In the genomic region with DNA sequence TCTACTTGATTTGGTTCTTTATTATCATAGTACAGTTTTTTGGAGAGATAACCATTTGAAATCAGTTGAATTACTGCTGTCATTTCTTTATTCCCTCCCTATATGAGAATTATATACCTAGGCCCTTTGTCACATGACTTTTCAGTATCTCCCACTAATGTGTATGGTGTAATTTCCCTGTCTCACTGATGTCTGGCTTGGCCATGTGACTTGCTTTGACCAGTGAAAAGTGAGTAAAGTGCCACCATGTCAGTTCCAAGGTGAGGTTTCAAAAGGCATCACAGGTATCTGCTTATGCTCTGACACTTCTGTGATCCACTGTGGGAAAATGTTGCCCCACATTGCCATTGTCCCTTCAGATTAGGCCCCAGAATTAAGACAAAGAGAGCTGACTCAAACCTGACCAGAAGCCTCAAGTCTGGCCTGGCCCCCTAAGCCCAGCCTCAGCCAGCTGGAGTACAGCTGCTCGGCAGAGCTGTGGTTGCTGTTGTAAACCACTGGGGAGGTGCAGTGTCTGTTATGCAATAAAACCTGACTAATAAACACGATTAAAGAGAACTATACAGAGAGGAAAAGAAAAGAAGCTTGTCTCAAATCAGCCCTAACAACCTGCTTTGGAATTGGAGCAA, we compare ENCODE assay signal across 8 cellular contexts. TPM values are rescaled to one million over a fixed set of nuclear protein-coding genes. Genes with fewer than 3 reads are reported as not detected.
DNase-seq lines count a peak whose midpoint lies in the region; ATAC-seq and TF ChIP-seq lines count a peak whose summit lies in the region.

No MANE protein-coding gene starts in this region.

- TF ChIP-seq CTCF in BJ (IDR thresholded peaks at IDR 0.05; ENCODE audit: insufficient read depth, low read depth, low read length) (no peak), epithelial cell of esophagus (IDR thresholded peaks at IDR 0.05; ENCODE audit: insufficient read depth, low read depth, low read length, missing control alignments) (no peak), MM.1S (IDR thresholded peaks at IDR 0.05; ENCODE audit: low read length) (no peak)

- CTCF ChIA-PET in BJ (lab: Yijun Ruan, JAX): interaction anchor here (0.8 to 1.3 kb wide), 3 partner anchors 12 to 18 kb away, joined by 3 to 4 read pairs (median 3); no protein-coding TSS in a partner anchor

- H4K20me1 ChIP-seq in MM.1S (ENCODE audit: insufficient read depth, low read length): no peaks in the 10 kb centered on the region

- peaks cover 2% of the 10 kb centered on the region; the same call in 1 of the 2 replicates for H3K36me3 ChIP-seq in BJ (ENCODE audit: control insufficient read depth, insufficient read depth, low read length)
- H3K36me3 ChIP-seq in skeletal muscle tissue (ENCODE audit: control insufficient read depth in 3 of 3, insufficient read depth in 3 of 3, low read length in 3 of 3): peaks cover 5 to 32% (median 25%) of the 10 kb centered on the region in 3 donors
- peaks cover 1% of the 10 kb centered on the region; the same call in 1 of the 2 replicates for H3K36me3 ChIP-seq in MM.1S (replicated peaks; ENCODE audit: insufficient read depth, low read length)

- H3K9ac ChIP-seq in skeletal muscle tissue (ENCODE audit: low read depth in 1 of 3, low read length in 3 of 3) (no peak overlapping the region), MM.1S (ENCODE audit: low read length) (no peak overlapping the region)

- H3K27me3 ChIP-seq in BJ (ENCODE audit: control insufficient read depth, insufficient read depth, low read length): no peaks in the 10 kb centered on the region
- no peaks in the 10 kb centered on the region for H3K27me3 ChIP-seq in skeletal muscle tissue (ENCODE audit: control insufficient read depth in 3 of 3, insufficient read depth in 3 of 3, low read length in 3 of 3)
- no peaks in the 10 kb centered on the region for H3K27me3 ChIP-seq in MM.1S (replicated peaks; ENCODE audit: insufficient read depth, low read length)

- H3K9me2 ChIP-seq in MM.1S (replicated peaks; ENCODE audit: insufficient read depth, low read length): no peaks in the 10 kb centered on the region

- no peak overlapping the region for H2AFZ ChIP-seq in MM.1S (ENCODE audit: low read length)

- H3K4me3 ChIP-seq in BJ (ENCODE audit: low read depth, low read length) (no peak overlapping the region), epithelial cell of esophagus (ENCODE audit: low read length) (no peak overlapping the region), skeletal muscle tissue (ENCODE audit: low read length in 3 of 3) (no peak overlapping the region), MM.1S (ENCODE audit: low read length) (no peak overlapping the region)

- peak; percentile 76 for ATAC-seq in GM19468 (IDR thresholded peaks at IDR 0.05; ENCODE audit: extremely low read depth, unreplicated experiment)
- ATAC-seq in HG03521 (IDR thresholded peaks at IDR 0.05; ENCODE audit: unreplicated experiment): peak; percentile 75

- H3K79me2 ChIP-seq in MM.1S (ENCODE audit: low read length): peaks cover 12% of the 10 kb centered on the region

- DNase-seq in BJ (ENCODE audit: low read depth): peak; percentile 80
- peak; percentile 61 for DNase-seq in epithelial cell of esophagus (ENCODE audit: low read depth)
- no peak for DNase-seq in amniotic stem cell (lab: John Stamatoyannopoulos, UW)
- no peak for DNase-seq in UCSD-AML1 (lab: John Stamatoyannopoulos, UW; ENCODE audit: unreplicated experiment)
- no peak for DNase-seq in MM.1S

- H3K9me3 ChIP-seq in skeletal muscle tissue (ENCODE audit: control insufficient read depth in 3 of 3, low read length in 3 of 3): no peaks in the 10 kb centered on the region
- H3K9me3 ChIP-seq in MM.1S (replicated peaks; ENCODE audit: insufficient read depth, low read length): no peaks in the 10 kb centered on the region

- no peak overlapping the region for H3K4me2 ChIP-seq in MM.1S (ENCODE audit: low read depth, low read length)

- peak overlapping the region; percentile 29 for H3K27ac ChIP-seq in skeletal muscle tissue (ENCODE audit: low read depth, low read length)
- no peak overlapping the region for H3K27ac ChIP-seq in MM.1S (ENCODE audit: low read length)

- H3K4me1 ChIP-seq in skeletal muscle tissue (ENCODE audit: control insufficient read depth in 3 of 3, insufficient read depth in 3 of 3, low read length in 3 of 3): peaks cover 4 to 10% (median 7%) of the 10 kb centered on the region in 3 donors
- H3K4me1 ChIP-seq in MM.1S (ENCODE audit: low read length): peaks cover 24% of the 10 kb centered on the region

- no peaks in the 10 kb centered on the region for H3F3A ChIP-seq in MM.1S (ENCODE audit: insufficient read depth, low read length)

- POLR2A ChIA-PET in BJ (lab: Charles Lee): interaction anchor here (0.5 kb wide), 1 partner anchor 161 kb away, joined by 3 read pairs; no protein-coding TSS in a partner anchor

RNA-seq across cellular contexts. Expression of a gene that starts 27.5 kb away (rescaled TPM):
- 14.5 and 24.2 TPM in 2 replicates for polyA plus RNA-seq in BJ (2011; rRNA removed)
- polyA minus RNA-seq in BJ (2011; rRNA and poly(A)+ RNA removed): 30.8 and 32.2 TPM in 2 replicates
- 59.0 TPM for total RNA-seq in skeletal muscle tissue

Comparison
In these comparisons a context has a peak if more than half of its experiments do, and no peak if none do; other contexts are left out.
1. DNase-seq: peak in BJ (single experiment) and epithelial cell of esophagus (single experiment); none in amniotic stem cell (single experiment), UCSD-AML1 (single experiment) and MM.1S (single experiment).